ENCODE assay signal across 8 cellular contexts in the genomic region with DNA sequence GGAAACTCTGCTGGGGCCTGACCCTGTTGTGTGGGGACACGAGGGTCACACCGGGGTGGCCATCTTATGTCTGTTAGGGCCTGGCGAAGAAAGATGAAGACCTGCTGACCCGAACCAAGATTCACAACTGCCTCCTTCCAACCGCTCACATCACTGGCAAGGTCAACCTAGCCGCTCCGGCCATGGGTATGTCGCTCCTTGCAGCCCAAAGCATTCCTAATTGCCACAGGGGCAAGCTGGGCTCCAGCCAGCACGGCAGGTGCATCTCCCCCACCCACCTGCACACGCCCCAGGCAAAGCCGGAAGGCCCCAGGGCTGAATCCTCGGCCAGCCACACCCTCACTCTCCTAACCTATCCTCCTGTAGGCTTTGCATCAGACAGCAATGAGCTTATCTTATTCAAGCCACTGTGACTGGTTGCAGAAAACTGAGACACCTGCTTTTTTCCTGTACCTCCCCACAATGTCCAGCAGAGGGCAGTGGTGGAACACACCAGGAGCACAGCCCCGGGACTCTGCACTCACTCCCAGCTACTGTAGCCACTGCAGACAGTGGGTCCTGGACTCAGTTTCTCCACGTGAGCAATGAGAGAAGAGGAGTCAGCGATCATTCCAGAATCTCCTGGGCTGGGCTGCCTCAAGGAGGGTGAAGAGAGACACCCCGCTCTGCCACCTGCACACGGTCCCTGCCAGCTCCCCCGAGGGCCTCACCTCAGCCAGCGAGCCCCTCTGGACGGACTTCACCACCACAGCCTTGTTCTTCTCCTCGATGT.
DNase-seq lines count a peak whose midpoint lies in the region; ATAC-seq and TF ChIP-seq lines count a peak whose summit lies in the region.

No MANE protein-coding gene starts in this region.

- no peak overlapping the region for H3K4me3 Mint-ChIP-seq in T-helper 1 cell treated with Interleukin-12 subunit alpha and Interleukin-12 subunit beta and Interleukin-4 antibody, amounts not matched to agents 30 μg/mL and 1 μg/mL, for 36 hours

- no peaks in the 10 kb centered on the region for H3K27me3 ChIP-seq in adrenal gland
- H3K27me3 ChIP-seq in heart right ventricle, result no peaks in the 10 kb centered on the region

- DNase-seq in GM03348 (ENCODE audit: low spot score) (peak; percentile 94), NCI-H1105 treated with DMSO at 0.1 percent for 48 hours (lab: John Stamatoyannopoulos, UW) (peak; percentile 72), adrenal gland (peak; percentile 62 to 88 (median 78)), heart right ventricle (peak in 1 of 2 donors; percentile 69), retinal pigment epithelial cell (ENCODE audit: low read depth) (peak; percentile 27)

- peaks cover 63% of the 10 kb centered on the region for H3K36me3 Mint-ChIP-seq in T-helper 1 cell treated with Interleukin-12 subunit alpha and Interleukin-12 subunit beta and Interleukin-4 antibody, amounts not matched to agents 30 μg/mL and 1 μg/mL, for 36 hours (ENCODE audit: low read depth)

- no peak for TF ChIP-seq POLR2A in adrenal gland (IDR thresholded peaks at IDR 0.05)

- H3K36me3 ChIP-seq in adrenal gland (replicated peaks in 1 of 2) (peaks cover 0 to 36% of the 10 kb centered on the region in 2 donors), heart right ventricle (peaks cover 0 to 90% (median 0%) of the 10 kb centered on the region in 9 donors)

- intact Hi-C loops in adrenal gland (cut with DNase I) (loop anchor here (2.0 kb wide), 2 partner anchors 247 to 249 kb away; no protein-coding TSS in a partner anchor), heart right ventricle (cut with DNase I) (loop anchor here (1.0 to 10.0 kb wide), 8 partner anchors 165 to 249 kb away; a partner anchor contains a TSS)

- ATAC-seq in heart right ventricle (peak; percentile 75 to 92 (median 86)), HG02571 (IDR thresholded peaks at IDR 0.05; ENCODE audit: unreplicated experiment) (no peak), GM21423 (IDR thresholded peaks at IDR 0.05; ENCODE audit: unreplicated experiment) (no peak)

- no peaks in the 10 kb centered on the region for H3K9me3 ChIP-seq in adrenal gland (replicated peaks in 1 of 3)
- H3K9me3 ChIP-seq in heart right ventricle, result peaks cover 0 to 11% (median 0%) of the 10 kb centered on the region in 11 donors

- H3K27ac Mint-ChIP-seq in T-helper 1 cell treated with Interleukin-12 subunit alpha and Interleukin-12 subunit beta and Interleukin-4 antibody, amounts not matched to agents 30 μg/mL and 1 μg/mL, for 36 hours, result peak overlapping the region; percentile 24

- no peaks in the 10 kb centered on the region for H3K27me3 Mint-ChIP-seq in T-helper 1 cell treated with Interleukin-12 subunit alpha and Interleukin-12 subunit beta and Interleukin-4 antibody, amounts not matched to agents 30 μg/mL and 1 μg/mL, for 36 hours (ENCODE audit: low read depth)

- H3K27ac ChIP-seq in adrenal gland (no peak overlapping the region), heart right ventricle (no peak overlapping the region)

- peaks cover 10 to 14% of the 10 kb centered on the region in 2 donors for H3K4me1 ChIP-seq in adrenal gland (replicated peaks in 1 of 2)
- peaks cover 0 to 19% (median 0%) of the 10 kb centered on the region in 9 donors for H3K4me1 ChIP-seq in heart right ventricle

- H3K9me3 Mint-ChIP-seq in T-helper 1 cell treated with Interleukin-12 subunit alpha and Interleukin-12 subunit beta and Interleukin-4 antibody, amounts not matched to agents 30 μg/mL and 1 μg/mL, for 36 hours, result peaks cover 3% of the 10 kb centered on the region

- TF ChIP-seq CTCF in adrenal gland (IDR thresholded peaks at IDR 0.05) (peak; percentile 86 to 96 (median 95)), heart right ventricle (IDR thresholded peaks at IDR 0.05) (peak; percentile 92 to 98 (median 96)), retinal pigment epithelial cell (conservative IDR thresholded peaks at IDR 0.05; ENCODE audit: low read depth, low read length) (peak; percentile 96)

- H3K4me3 ChIP-seq in adrenal gland (no peak overlapping the region), heart right ventricle (no peak overlapping the region), retinal pigment epithelial cell (ENCODE audit: low read length) (no peak overlapping the region)

- H3K4me1 Mint-ChIP-seq in T-helper 1 cell treated with Interleukin-12 subunit alpha and Interleukin-12 subunit beta and Interleukin-4 antibody, amounts not matched to agents 30 μg/mL and 1 μg/mL, for 36 hours (ENCODE audit: low read depth), result peaks cover 15% of the 10 kb centered on the region

- WGBS in adrenal gland, 4 donors, result 58 to 66% (median 63%) methylated on average over 11 to 21 of the region's 21 CpGs
- WGBS in heart right ventricle, 2 donors, result 69 to 71% methylated on average over 21 of the region's 21 CpGs

Comparison
In these comparisons a context has a peak if more than half of its experiments do, and no peak if none do; other contexts are left out.
1. ATAC-seq: peak in heart right ventricle (8 of 8); none in HG02571 (single experiment) and GM21423 (single experiment).
2. Peak in every context shown above with its lines, with median percentiles within 50 percentile points of each other: CTCF ChIP-seq.